1 cellular context compared by ENCODE assay signal in the genomic region with DNA sequence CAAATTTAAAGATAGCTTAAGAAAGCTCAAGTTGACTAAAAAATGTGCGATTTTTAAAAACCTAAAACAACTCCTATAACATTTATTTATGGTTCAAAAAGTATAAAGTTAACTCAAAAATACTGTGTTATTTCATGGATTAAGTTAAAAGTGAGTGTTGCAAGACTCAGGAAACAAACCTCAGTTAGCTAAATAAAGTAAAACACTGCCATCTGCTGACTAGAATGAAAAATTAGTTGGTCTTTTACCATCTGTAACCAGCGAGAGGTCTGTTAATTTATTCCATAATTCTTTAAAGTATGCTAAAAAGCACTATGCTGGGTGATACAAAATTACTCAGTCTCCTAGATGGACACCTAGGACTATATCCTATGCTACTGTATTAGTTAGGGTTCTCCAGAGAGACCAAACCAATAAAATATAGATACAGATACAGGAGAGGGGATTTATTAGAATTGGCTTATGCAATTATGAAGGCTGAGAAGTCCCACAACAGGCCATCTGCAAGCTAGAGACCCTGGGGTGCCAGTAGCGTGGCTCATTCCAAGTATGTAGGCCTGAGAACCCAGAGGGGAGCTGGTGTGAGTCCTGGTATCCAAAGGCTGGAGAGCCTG.
TF ChIP-seq lines count a peak whose summit lies in the region.

No MANE protein-coding gene starts in this region.

TF ChIP-seq in K562, 482 proteins besides CTCF, POLR2A, EP300 and RAD21 (continued from another document):
- no peak for TF ChIP-seq ZBTB2 (IDR thresholded peaks at IDR 0.05)
- TF ChIP-seq, protein P1, sequence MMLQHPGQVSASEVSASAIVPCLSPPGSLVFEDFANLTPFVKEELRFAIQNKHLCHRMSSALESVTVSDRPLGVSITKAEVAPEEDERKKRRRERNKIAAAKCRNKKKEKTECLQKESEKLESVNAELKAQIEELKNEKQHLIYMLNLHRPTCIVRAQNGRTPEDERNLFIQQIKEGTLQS (IDR thresholded peaks at IDR 0.05), result peak; percentile 13; the same call in 1 of the 2 replicates
- TF ChIP-seq, protein P1 (CRISPR knock-in tag; conservative IDR thresholded peaks at IDR 0.05), result no peak
- peak; percentile 40 for TF ChIP-seq SMC3 (conservative IDR thresholded peaks at IDR 0.05; ENCODE audit: insufficient read depth, low read depth, low read length)
- TF ChIP-seq, protein P2, sequence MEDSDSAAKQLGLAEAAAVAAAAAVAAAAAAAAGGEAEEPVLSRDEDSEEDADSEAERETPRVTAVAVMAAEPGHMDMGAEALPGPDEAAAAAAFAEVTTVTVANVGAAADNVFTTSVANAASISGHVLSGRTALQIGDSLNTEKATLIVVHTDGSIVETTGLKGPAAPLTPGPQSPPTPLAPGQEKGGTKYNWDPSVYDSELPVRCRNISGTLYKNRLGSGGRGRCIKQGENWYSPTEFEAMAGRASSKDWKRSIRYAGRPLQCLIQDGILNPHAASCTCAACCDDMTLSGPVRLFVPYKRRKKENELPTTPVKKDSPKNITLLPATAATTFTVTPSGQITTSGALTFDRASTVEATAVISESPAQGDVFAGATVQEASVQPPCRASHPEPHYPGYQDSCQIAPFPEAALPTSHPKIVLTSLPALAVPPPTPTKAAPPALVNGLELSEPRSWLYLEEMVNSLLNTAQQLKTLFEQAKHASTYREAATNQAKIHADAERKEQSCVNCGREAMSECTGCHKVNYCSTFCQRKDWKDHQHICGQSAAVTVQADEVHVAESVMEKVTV (CRISPR knock-in tag; IDR thresholded peaks at IDR 0.05), result peak; percentile 50; the same call in 1 of the 2 replicates
- no peak for TF ChIP-seq PHF8 (IDR thresholded peaks at IDR 0.05; ENCODE audit: borderline replicate concordance, low read length)
- no peak for TF ChIP-seq SMARCC2 (IDR thresholded peaks at IDR 0.05; ENCODE audit: low read depth)
